Comparison of ENCODE assay signal across 7 cellular contexts in the genomic region with DNA sequence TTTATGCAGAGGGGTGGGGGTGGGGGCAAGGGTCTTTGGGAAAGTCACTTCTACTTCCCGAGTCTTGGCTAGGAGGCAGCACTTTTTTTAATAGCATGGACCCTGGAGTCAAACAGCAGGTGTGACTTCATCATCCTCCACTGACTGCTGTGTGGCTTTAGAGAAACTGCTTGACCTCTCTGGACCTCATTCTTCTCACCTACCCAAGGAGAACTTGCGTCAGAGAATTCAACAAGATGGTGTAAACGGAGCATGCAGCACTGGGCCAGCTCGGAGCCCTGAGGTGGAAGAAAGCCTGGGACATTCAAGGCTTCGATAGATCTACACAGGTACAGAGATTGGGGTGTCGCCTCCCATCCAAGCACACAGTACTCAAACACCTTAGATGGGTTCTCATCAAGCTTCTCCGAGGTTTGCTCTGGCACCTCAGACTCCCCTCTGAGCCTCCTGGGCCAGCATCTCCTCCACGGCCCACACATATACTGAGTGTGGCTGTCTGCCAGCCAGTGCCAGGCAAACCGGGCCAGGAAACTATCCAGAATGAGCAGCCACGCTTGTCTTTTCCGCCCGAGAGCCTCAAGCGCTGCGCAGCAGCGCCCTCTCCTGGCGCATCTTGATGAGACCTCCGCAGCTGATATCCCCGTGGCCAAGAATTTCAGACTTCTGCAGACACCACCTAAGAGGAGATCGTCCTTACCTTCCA. TPM values are rescaled to one million over a fixed set of nuclear protein-coding genes. Genes with fewer than 3 reads are reported as not detected.
DNase-seq lines count a peak whose midpoint lies in the region; ATAC-seq, FAIRE-seq and TF ChIP-seq lines count a peak whose summit lies in the region.

No MANE protein-coding gene starts in this region.

- 20% methylated on average over 19 of the region's 19 CpGs for WGBS in GM12878 (ENCODE audit: insufficient coverage, insufficient replicate concordance, low lambda C conversion rate, missing lambda C conversion rate)

- POLR2A ChIA-PET in OCI-LY7 (lab: Charles Lee): no interaction called here
- POLR2A ChIA-PET in GM12878 (lab: Charles Lee): no interaction called here

- no peaks in the 10 kb centered on the region for H3K79me2 ChIP-seq in OCI-LY7 (ENCODE audit: insufficient read depth, low read depth, low read length)
- H3K79me2 ChIP-seq in GM12878 (ENCODE audit: control insufficient read depth, insufficient read depth, low read length): no peaks in the 10 kb centered on the region

- TF ChIP-seq RAD21 in GM12878 (IDR thresholded peaks at IDR 0.05; ENCODE audit: insufficient read depth, low read depth, low read length): peak; percentile 55

- no peak for TF ChIP-seq POLR2A in GM12878 (IDR thresholded peaks at IDR 0.05; ENCODE audit: low read depth, low read length)

- CTCF ChIA-PET in OCI-LY7 (lab: Charles Lee; ENCODE audit: unreplicated experiment) (no interaction called here), GM12878 (lab: Yijun Ruan, JAX) (interaction anchor here (0.7 to 2.9 kb wide), 12 partner anchors 9 to 372 kb away, joined by 3 to 40 read pairs (median 5); no protein-coding TSS in a partner anchor)

- DNase-seq in GM03348 (ENCODE audit: low spot score) (peak; percentile 85), HUDEP-2 (lab: John Stamatoyannopoulos, UW; ENCODE audit: unreplicated experiment in 76 of 76) (peak in 63 of 76 experiments; percentile 9 to 77 (median 47)), OCI-LY7 (ENCODE audit: low spot score) (peak; percentile 67), GM12878 (ENCODE audit: low read depth, low spot score) (no peak), iPS-NIHi11 (ENCODE audit: low spot score) (peak; percentile 84)
- DNase-seq in stimulated activated CD4-positive, alpha-beta T cell treated with anti-CD3 and anti-CD28 coated beads, Interleukin-4, amount 100 ng/mL, for 1 hour: peak; percentile 10

- intact Hi-C loops in OCI-LY7 (cut with micrococcal nuclease; ENCODE audit: unreplicated experiment): loop anchor here (1.0 to 10.0 kb wide), 3 partner anchors 270 to 1555 kb away; no protein-coding TSS in a partner anchor
- intact Hi-C loops in GM12878 (cut with micrococcal nuclease; ENCODE audit: unreplicated experiment): loop anchor here (1.0 kb wide), 2 partner anchors 269 to 364 kb away; no protein-coding TSS in a partner anchor

- H3K27ac ChIP-seq in OCI-LY7 (ENCODE audit: low read depth, low read length, poor library complexity, severe bottlenecking): no peak overlapping the region
- H3K27ac ChIP-seq in GM12878 (ENCODE audit: control insufficient read depth, insufficient read depth): no peak overlapping the region

- H3K9me2 ChIP-seq in OCI-LY7 (ENCODE audit: insufficient read depth, low read length): no peaks in the 10 kb centered on the region

- peaks cover 0 to 8% of the 10 kb centered on the region in 2 experiments; a peak in 2 of 4 replicates for H3K27me3 ChIP-seq in GM12878 (replicated peaks in 1 of 2; ENCODE audit: control insufficient read depth in 2 of 2, insufficient read depth in 2 of 2, low read length in 1 of 2)

- FAIRE-seq in GM12878 (lab: Jason Lieb, UNC): no peak

- H2AFZ ChIP-seq in OCI-LY7 (ENCODE audit: low read length) (no peak overlapping the region), GM12878 (ENCODE audit: control insufficient read depth, low read depth, low read length) (no peak overlapping the region)

- no TSS peak for BruUV-seq in OCI-LY7 (replicated peaks; lab: Mats Ljungman, UMichigan)
- no TSS peak for BruUV-seq in GM12878 (replicated peaks; lab: Mats Ljungman, UMichigan)

- SMC1A ChIA-PET in GM12878 (lab: Charles Lee; ENCODE audit: uncharacterized antibody, unreplicated experiment): interaction anchor here (1.1 to 1.2 kb wide), 2 partner anchors 9 to 11 kb away, joined by 3 read pairs; no protein-coding TSS in a partner anchor

- no peak for TF ChIP-seq EP300 in GM12878 (IDR thresholded peaks at IDR 0.05; ENCODE audit: borderline replicate concordance in 1 of 2, control insufficient read depth in 1 of 2, low read depth in 2 of 2, low read length in 2 of 2)

- H3K9ac ChIP-seq in GM12878 (ENCODE audit: control insufficient read depth, insufficient read depth, low read length): no peak overlapping the region

- H3K36me3 ChIP-seq in OCI-LY7 (ENCODE audit: insufficient read depth, low read length) (no peaks in the 10 kb centered on the region), GM12878 (ENCODE audit: control insufficient read depth in 2 of 2, insufficient read depth in 2 of 2, low read length in 1 of 2) (no peaks in the 10 kb centered on the region)

- H3K4me2 ChIP-seq in OCI-LY7 (ENCODE audit: low read length): no peak overlapping the region
- H3K4me2 ChIP-seq in GM12878 (ENCODE audit: control insufficient read depth, insufficient read depth): no peak overlapping the region

- no peaks in the 10 kb centered on the region for H3K9me3 ChIP-seq in OCI-LY7 (ENCODE audit: low read length)
- no peaks in the 10 kb centered on the region for H3K9me3 ChIP-seq in GM12878 (replicated peaks; ENCODE audit: control insufficient read depth, insufficient read depth, low read length)

- in situ Hi-C loops in GM12878 (cut with MboI): loop anchor here (5.0 kb wide), 2 partner anchors 273 to 368 kb away; no protein-coding TSS in a partner anchor

- H3K4me1 ChIP-seq in OCI-LY7 (ENCODE audit: insufficient read depth, low read length, poor library complexity, severe bottlenecking) (no peaks in the 10 kb centered on the region), GM12878 (ENCODE audit: control insufficient read depth, insufficient read depth, low read length) (no peaks in the 10 kb centered on the region)

- RAD21 ChIA-PET in GM12878 (lab: Charles Lee; ENCODE audit: unreplicated experiment): interaction anchor here (1.3 to 2.0 kb wide), 2 partner anchors 263 to 268 kb away, joined by 3 to 26 read pairs; no protein-coding TSS in a partner anchor

- H3K4me3 ChIP-seq in OCI-LY7 (ENCODE audit: low read depth, low read length, poor library complexity, severe bottlenecking): no peak overlapping the region
- no peak overlapping the region for H3K4me3 ChIP-seq in GM12878

- ATAC-seq in GM12878 (peak; percentile 75), HG02840 (IDR thresholded peaks at IDR 0.05; ENCODE audit: low FRiP score, unreplicated experiment) (no peak)

- H4K20me1 ChIP-seq in OCI-LY7 (ENCODE audit: insufficient read depth, low read length) (no peaks in the 10 kb centered on the region), GM12878 (ENCODE audit: control insufficient read depth, insufficient read depth) (no peaks in the 10 kb centered on the region; the same call in 1 of the 2 replicates)

- TF ChIP-seq CTCF in OCI-LY7 (conservative IDR thresholded peaks at IDR 0.05; ENCODE audit: low read length) (peak; percentile 89), GM12878 (IDR thresholded peaks at IDR 0.05 in 2 of 3, conservative IDR thresholded peaks at IDR 0.05 in 1 of 3; ENCODE audit: control insufficient read depth in 2 of 3, extremely low read depth in 1 of 3, insufficient read depth in 1 of 3, low read depth in 3 of 3, low read length in 3 of 3) (peak; percentile 62 to 76 (median 75))

TF ChIP-seq in GM12878, 131 proteins besides CTCF, POLR2A, EP300 and RAD21:
- TF ChIP-seq HCFC1 (IDR thresholded peaks at IDR 0.05; ENCODE audit: low read length): no peak
- peak; percentile 59 for TF ChIP-seq SMC3 (IDR thresholded peaks at IDR 0.05; ENCODE audit: borderline replicate concordance, low read length)

RNA-seq across cellular contexts. Expression of a gene that starts 4.6 kb away (rescaled TPM):
- total RNA-seq in OCI-LY7 (2014; rRNA removed; shearing (Covaris generic)): not detected in 2 replicates
- not detected in 2 replicates for total RNA-seq in OCI-LY7 (2022)
- not detected in 2 replicates for total RNA-seq in GM12878 (2013; cell fraction: nucleolus; rRNA removed)
- 0.06 TPM in 1 of 2 replicates, not detected in the other for total RNA-seq in GM12878 (2014; rRNA removed)
- total RNA-seq in GM12878 (2014; rRNA removed; fragmentation: Illumina TruSeq; extraction: Trizol): not detected in 2 replicates
- total RNA-seq in GM12878 (2021): not detected in 2 replicates
- polyA plus RNA-seq in GM12878 (2011; ENCODE audit: low read depth): not detected
- not detected in 2 replicates for polyA plus RNA-seq in GM12878 (2011; rRNA removed)
- not detected in 2 replicates for polyA plus RNA-seq in GM12878 (2011; cell fraction: cytosol; rRNA removed)
- 0.07 TPM in 1 of 2 replicates, not detected in the other for polyA plus RNA-seq in GM12878 (2011; cell fraction: nucleus; rRNA removed)
- 0.07 TPM in 1 of 2 replicates, not detected in the other for polyA plus RNA-seq in GM12878 (2012)
- not detected in 2 replicates for polyA plus RNA-seq in GM12878 (2014; fragmentation: Illumina TruSeq; extraction: Trizol)
- not detected for polyA plus RNA-seq in GM12878 (2014; fragmentation: Nextera tagmentation; extraction: Ambion mirVana)
- not detected in 2 replicates for polyA plus RNA-seq in GM12878 (2014; rRNA removed)
- polyA plus RNA-seq in GM12878 (2016; fragmentation: Nextera tagmentation; extraction: Ambion mirVana): not detected
- not detected in 2 replicates for polyA minus RNA-seq in GM12878 (2011; rRNA and poly(A)+ RNA removed)
- polyA minus RNA-seq in GM12878 (2011; cell fraction: cytosol; rRNA and poly(A)+ RNA removed): not detected in 2 replicates
- not detected in 2 replicates for polyA minus RNA-seq in GM12878 (2011; cell fraction: nucleus; rRNA and poly(A)+ RNA removed)
